ENCODE assay signal across 8 cellular contexts in genomic region chr2:162890690-162891311, GRCh38. TPM values are rescaled to one million over a fixed set of nuclear protein-coding genes. Genes with fewer than 3 reads are reported as not detected.
DNase-seq lines count a peak whose midpoint lies in the region; ATAC-seq and TF ChIP-seq lines count a peak whose summit lies in the region.

No MANE protein-coding gene starts in this region.

- WGBS in right lobe of liver (ENCODE audit: insufficient coverage, low coverage, low lambda C conversion rate, missing lambda C conversion rate) = 20% methylated on average over 4 of the region's 4 CpGs

- H3K4me3 Mint-ChIP-seq in activated CD4-positive, alpha-beta T cell treated with anti-CD3 and anti-CD28 coated beads, Interleukin-2, amount 10 ng/mL, durations not matched to agents 24 days and 14 days = no peak overlapping the region
- no peak overlapping the region for H3K4me3 Mint-ChIP-seq in MCF 10A (ENCODE audit: unreplicated experiment)

- no peaks in the 10 kb centered on the region for H3K27me3 Mint-ChIP-seq in activated CD4-positive, alpha-beta T cell treated with anti-CD3 and anti-CD28 coated beads, Interleukin-2, amount 10 ng/mL, durations not matched to agents 24 days and 14 days
- peaks cover 35% of the 10 kb centered on the region for H3K27me3 Mint-ChIP-seq in MCF 10A (ENCODE audit: insufficient read depth, unreplicated experiment)

- CTCF ChIA-PET in MCF 10A (lab: Yijun Ruan, JAX) = interaction anchor here (0.6 to 3.4 kb wide), 22 partner anchors 8 to 356 kb away, joined by 3 to 32 read pairs (median 4); no protein-coding TSS in a partner anchor

- no peaks in the 10 kb centered on the region for H3K4me1 Mint-ChIP-seq in activated CD4-positive, alpha-beta T cell treated with anti-CD3 and anti-CD28 coated beads, Interleukin-2, amount 10 ng/mL, durations not matched to agents 24 days and 14 days
- no peaks in the 10 kb centered on the region for H3K4me1 Mint-ChIP-seq in MCF 10A (ENCODE audit: insufficient read depth, unreplicated experiment)

- no peak overlapping the region for H3K27ac Mint-ChIP-seq in activated CD4-positive, alpha-beta T cell treated with anti-CD3 and anti-CD28 coated beads, Interleukin-2, amount 10 ng/mL, durations not matched to agents 24 days and 14 days
- H3K27ac Mint-ChIP-seq in MCF 10A (ENCODE audit: low read depth, unreplicated experiment) = no peak overlapping the region

- no peak overlapping the region for H3K27ac ChIP-seq in right lobe of liver

- no peak overlapping the region for H3K4me3 ChIP-seq in right lobe of liver

- no peaks in the 10 kb centered on the region for H3K36me3 Mint-ChIP-seq in activated CD4-positive, alpha-beta T cell treated with anti-CD3 and anti-CD28 coated beads, Interleukin-2, amount 10 ng/mL, durations not matched to agents 24 days and 14 days (ENCODE audit: low read depth)
- peaks cover 5% of the 10 kb centered on the region for H3K36me3 Mint-ChIP-seq in MCF 10A (ENCODE audit: insufficient read depth, unreplicated experiment)

- H3K9me3 ChIP-seq in right lobe of liver = no peaks in the 10 kb centered on the region

- intact Hi-C loops in activated CD4-positive, alpha-beta T cell treated with anti-CD3 and anti-CD28 coated beads, Interleukin-2, amount 10 ng/mL, durations not matched to agents 24 days and 14 days (cut with micrococcal nuclease) = loop anchor here (10.0 kb wide), 1 partner anchor 244 kb away; no protein-coding TSS in a partner anchor
- intact Hi-C loops in MCF 10A (cut with micrococcal nuclease) (loop anchor here (1.0 to 10.0 kb wide), 3 partner anchors 74 to 1604 kb away; no protein-coding TSS in a partner anchor), right lobe of liver (cut with DNase I) (loop anchor here in 1 of 2 donors (10.0 kb wide), 1 partner anchor 244 kb away; no protein-coding TSS in a partner anchor)

- TF ChIP-seq CTCF in MCF 10A (IDR thresholded peaks at IDR 0.05; ENCODE audit: unreplicated experiment) (peak; percentile 85), right lobe of liver (IDR thresholded peaks at IDR 0.05) (peak; percentile 59 to 83 (median 77))

- H3K36me3 ChIP-seq in right lobe of liver = no peaks in the 10 kb centered on the region

- peak; percentile 66 for DNase-seq in activated CD4-positive, alpha-beta T cell treated with anti-CD3 and anti-CD28 coated beads, Interleukin-2, amount 10 ng/mL, durations not matched to agents 24 days and 14 days
- no peak for DNase-seq in activated CD4-positive, alpha-beta T cell treated with anti-CD3 and anti-CD28 coated beads, Interleukin-2, amount 50 U/mL, for 4 hours
- DNase-seq in NCI-H460 (ENCODE audit: extremely low read depth, low read depth) (peak; percentile 71), MCF 10A (ENCODE audit: unreplicated experiment) (peak; percentile 80), right lobe of liver (no peak)
- DNase-seq in stimulated activated CD4-positive, alpha-beta T cell treated with anti-CD3 and anti-CD28 coated beads, Interleukin-2, amount 100 ng/mL, for 48 hours = no peak

- no peak for TF ChIP-seq POLR2A in right lobe of liver (IDR thresholded peaks at IDR 0.05)

- no TSS peak for BruUV-seq in MCF 10A (replicated peaks; lab: Mats Ljungman, UMichigan)

- H3K4me1 ChIP-seq in right lobe of liver = no peaks in the 10 kb centered on the region

- POLR2A ChIA-PET in MCF 10A (lab: Yijun Ruan, JAX) = no interaction called here

- peak; percentile 92 for ATAC-seq in GM21367 (IDR thresholded peaks at IDR 0.05; ENCODE audit: unreplicated experiment)
- peak; percentile 94 for ATAC-seq in HG03457 (IDR thresholded peaks at IDR 0.05; ENCODE audit: unreplicated experiment)
- peak; percentile 84 to 92 (median 85) for ATAC-seq in right lobe of liver

- no peaks in the 10 kb centered on the region for H3K27me3 ChIP-seq in right lobe of liver

- H3K9me3 Mint-ChIP-seq in activated CD4-positive, alpha-beta T cell treated with anti-CD3 and anti-CD28 coated beads, Interleukin-2, amount 10 ng/mL, durations not matched to agents 24 days and 14 days = no peaks in the 10 kb centered on the region
- no peaks in the 10 kb centered on the region for H3K9me3 Mint-ChIP-seq in MCF 10A (ENCODE audit: unreplicated experiment)

RNA-seq across cellular contexts. Expression of gene KCNH7, which starts 52.2 kb away (rescaled TPM):
- not detected in 2 replicates for total RNA-seq in activated CD4-positive, alpha-beta T cell treated with anti-CD3 and anti-CD28 coated beads, Interleukin-2, amount 10 ng/mL, durations not matched to agents 24 days and 14 days
- not detected in 2 replicates for total RNA-seq in NCI-H460 (2014; rRNA removed; shearing (Covaris generic))
- polyA plus RNA-seq in NCI-H460 (2014; cell fraction: nucleus; rRNA removed) = not detected in 2 replicates
- total RNA-seq in MCF 10A (2022) = not detected in 2 replicates
- 1 to 10 TPM in 1 of 6 experiments, under 1 TPM in 5; 0.19 to 1.0 (median 0.39) TPM for total RNA-seq in right lobe of liver

Comparison
In these comparisons a context has a peak if more than half of its experiments do, and no peak if none do; other contexts are left out.
1. DNase-seq: peak in activated CD4-positive, alpha-beta T cell treated with anti-CD3 and anti-CD28 coated beads, Interleukin-2, amount 10 ng/mL, durations not matched to agents 24 days and 14 days (single experiment), NCI-H460 (single experiment) and MCF 10A (single experiment); none in activated CD4-positive, alpha-beta T cell treated with anti-CD3 and anti-CD28 coated beads, Interleukin-2, amount 50 U/mL, for 4 hours (0 of 2), right lobe of liver (0 of 3) and stimulated activated CD4-positive, alpha-beta T cell treated with anti-CD3 and anti-CD28 coated beads, Interleukin-2, amount 100 ng/mL, for 48 hours (0 of 2).
2. Peak in every context shown above with its lines, with median percentiles within 50 percentile points of each other: ATAC-seq.